ENCODE assay signal across 8 cellular contexts in the genomic region with DNA sequence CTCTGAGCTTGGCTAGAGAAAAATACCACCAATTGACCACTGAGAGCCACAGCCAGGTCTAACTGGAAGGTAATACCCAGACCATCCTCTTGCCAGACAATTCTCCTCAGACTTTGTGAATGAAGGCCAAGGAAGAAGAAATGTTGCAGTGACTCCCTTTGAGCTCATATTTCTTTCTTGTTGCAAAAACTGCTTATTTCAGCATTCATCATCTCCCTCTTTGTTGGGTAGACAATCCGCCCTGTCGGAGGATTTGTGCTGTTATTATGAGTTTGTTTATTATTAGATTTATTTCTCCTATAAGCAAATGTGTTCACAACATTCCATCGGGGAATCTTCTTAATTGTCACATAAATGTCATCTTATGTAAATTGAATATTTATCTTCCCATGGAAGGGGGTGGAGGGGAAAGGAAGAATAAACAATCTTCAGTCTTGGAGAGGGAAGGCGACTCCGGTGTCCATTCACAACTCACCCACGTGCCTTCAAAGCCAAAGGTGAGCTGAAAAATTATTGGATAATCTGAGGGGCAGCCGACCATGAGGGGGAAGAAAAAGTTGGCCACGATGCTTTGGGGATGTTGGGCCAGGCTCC. TPM values are rescaled to one million over a fixed set of nuclear protein-coding genes. Genes with fewer than 3 reads are reported as not detected.
A peak's percentile ranks its signal among the peaks of the same experiment; 100 is the strongest.
DNase-seq lines count a peak whose midpoint lies in the region; ATAC-seq and TF ChIP-seq lines count a peak whose summit lies in the region.

No MANE protein-coding gene starts in this region.

- H3K9me3 ChIP-seq in SU-DHL-6 (ENCODE audit: insufficient read depth, low read length): no peaks in the 10 kb centered on the region
- H3K9me3 ChIP-seq in gastrocnemius medialis: no peaks in the 10 kb centered on the region

- peak overlapping the region; percentile 96 for H3K4me3 Mint-ChIP-seq in GM23338

- H3K9me2 ChIP-seq in GM23338 (ENCODE audit: insufficient read depth): no peaks in the 10 kb centered on the region
- H3K9me2 ChIP-seq in SU-DHL-6 (replicated peaks; ENCODE audit: insufficient read depth, low read length): no peaks in the 10 kb centered on the region

- H3K36me3 ChIP-seq in GM23338 (ENCODE audit: insufficient read depth) (no peaks in the 10 kb centered on the region), SU-DHL-6 (ENCODE audit: low read length) (no peaks in the 10 kb centered on the region), gastrocnemius medialis (no peaks in the 10 kb centered on the region)

- peak overlapping the region; percentile 79 for H3K4me3 ChIP-seq in GM23338
- peak overlapping the region; percentile 86 for H3K4me3 ChIP-seq in SU-DHL-6 (ENCODE audit: insufficient read depth, low read length, poor library complexity, severe bottlenecking)
- H3K4me3 ChIP-seq in fibroblast of pulmonary artery (replicated peaks; ENCODE audit: low read depth, low read length): peak overlapping the region; percentile 82
- H3K4me3 ChIP-seq in gastrocnemius medialis: peak overlapping the region; percentile 71 to 78 (median 72)

- H4K20me1 ChIP-seq in GM23338 (replicated peaks; ENCODE audit: insufficient read depth) (peaks cover 1% of the 10 kb centered on the region; the same call in 1 of the 2 replicates), SU-DHL-6 (ENCODE audit: low read depth, low read length) (no peaks in the 10 kb centered on the region)

- H3K4me2 ChIP-seq in GM23338: peak overlapping the region; percentile 94
- peak overlapping the region; percentile 88 for H3K4me2 ChIP-seq in SU-DHL-6 (ENCODE audit: low read depth, low read length, poor library complexity, severe bottlenecking)

- H3K4me1 Mint-ChIP-seq in GM23338: peaks cover 26% of the 10 kb centered on the region

- no peaks in the 10 kb centered on the region for H3K36me3 Mint-ChIP-seq in GM23338 (ENCODE audit: low read depth)

- H3K27ac Mint-ChIP-seq in GM23338: peak overlapping the region; percentile 93

- H3K79me2 ChIP-seq in GM23338 (replicated peaks; ENCODE audit: insufficient read depth) (peaks cover 21% of the 10 kb centered on the region), SU-DHL-6 (ENCODE audit: insufficient read depth, low read length) (peaks cover 19% of the 10 kb centered on the region)

- peaks cover 22% of the 10 kb centered on the region for H3K4me1 ChIP-seq in GM23338 (ENCODE audit: insufficient read depth)
- peaks cover 15 to 18% of the 10 kb centered on the region in 2 donors for H3K4me1 ChIP-seq in gastrocnemius medialis

- intact Hi-C loops in gastrocnemius medialis (cut with DNase I; ENCODE audit: low total_unique reads): no loop called here

- peak overlapping the region; percentile 100 for H3K27ac ChIP-seq in GM23338 (ENCODE audit: low read depth)
- no peak overlapping the region for H3K27ac ChIP-seq in SU-DHL-6 (ENCODE audit: low read depth, low read length)
- peak overlapping the region; percentile 93 to 97 (median 96) for H3K27ac ChIP-seq in gastrocnemius medialis

- H3K27me3 ChIP-seq in GM23338 (ENCODE audit: insufficient read depth): no peaks in the 10 kb centered on the region
- H3K27me3 ChIP-seq in SU-DHL-6 (ENCODE audit: low read length): no peaks in the 10 kb centered on the region
- no peaks in the 10 kb centered on the region for H3K27me3 ChIP-seq in gastrocnemius medialis

- no peak for DNase-seq in GM23338 (ENCODE audit: low spot score)
- DNase-seq in fibroblast of pulmonary artery (ENCODE audit: low read depth): no peak
- no peak for DNase-seq in gastrocnemius medialis
- no peak for DNase-seq in NCI-H345 treated with DMSO at 0.1 percent for 48 hours (lab: John Stamatoyannopoulos, UW; ENCODE audit: unreplicated experiment)
- DNase-seq in NCI-H2227 treated with DMSO at 0.1 percent for 48 hours (lab: John Stamatoyannopoulos, UW): no peak
- no peak for DNase-seq in omental fat pad (ENCODE audit: low spot score)
- DNase-seq in NCI-H748 treated with DMSO at 0.1 percent for 48 hours (lab: John Stamatoyannopoulos, UW): no peak

- TF ChIP-seq POLR2A in gastrocnemius medialis (IDR thresholded peaks at IDR 0.05): no peak

- peaks cover 15% of the 10 kb centered on the region for H3K27me3 Mint-ChIP-seq in GM23338 (ENCODE audit: insufficient read depth, low read depth, poor library complexity)

- ATAC-seq in GM23338 (no peak), gastrocnemius medialis (no peak), omental fat pad (ENCODE audit: low FRiP score) (no peak)

- no peak for TF ChIP-seq CTCF in GM23338 (conservative IDR thresholded peaks at IDR 0.05; ENCODE audit: low read depth in 2 of 2)
- TF ChIP-seq CTCF in SU-DHL-6 (IDR thresholded peaks at IDR 0.05; ENCODE audit: insufficient read depth, low read length, poor library complexity, severe bottlenecking): no peak
- TF ChIP-seq CTCF in fibroblast of pulmonary artery (IDR thresholded peaks at IDR 0.05; ENCODE audit: low read length, missing control alignments): no peak
- no peak for TF ChIP-seq CTCF in gastrocnemius medialis (IDR thresholded peaks at IDR 0.05 in 4 of 5, conservative IDR thresholded peaks at IDR 0.05 in 1 of 5)
- TF ChIP-seq CTCF in omental fat pad (IDR thresholded peaks at IDR 0.05): no peak

- in situ Hi-C loops in gastrocnemius medialis (cut with MboI; ENCODE audit: low sequenced_read_pairs in 4 of 4): loop anchor here (10.0 to 25.0 kb wide), 2 partner anchors 51 to 111 kb away; a partner anchor contains a TSS

- H2AFZ ChIP-seq in GM23338: no peak overlapping the region; the same call in 1 of the 2 replicates
- H2AFZ ChIP-seq in SU-DHL-6 (ENCODE audit: low read depth, low read length, severe bottlenecking): peak overlapping the region; percentile 85

- no peaks in the 10 kb centered on the region for H3K9me3 Mint-ChIP-seq in GM23338

- peak overlapping the region; percentile 95 for H3K9ac ChIP-seq in SU-DHL-6 (ENCODE audit: low read length)

- H3F3A ChIP-seq in GM23338 (replicated peaks; ENCODE audit: low read depth) (peaks cover 27% of the 10 kb centered on the region), SU-DHL-6 (ENCODE audit: insufficient read depth) (peaks cover 28% of the 10 kb centered on the region)

TF ChIP-seq in GM23338, 12 proteins besides CTCF, POLR2A, EP300 and RAD21:
- no peak for TF ChIP-seq ZNF331 (CRISPR knock-in tag; IDR thresholded peaks at IDR 0.05; ENCODE audit: low read depth)
TF ChIP-seq in GM23338: peak in this region for 0.

RNA-seq across cellular contexts. Expression of a gene that starts 1.8 kb away (rescaled TPM):
- total RNA-seq in GM23338 (2014; rRNA removed; shearing (Covaris generic)): 31.9 and 40.8 TPM in 2 replicates
- 15.9 and 16.2 TPM in 2 replicates for polyA plus RNA-seq in GM23338 (2016; fragmentation: Nextera tagmentation; extraction: Ambion mirVana)
- total RNA-seq in gastrocnemius medialis: 10 to 100 TPM; 17.3 to 44.5 (median 19.8) TPM
- total RNA-seq in omental fat pad: 10 to 100 TPM; 17.8 to 72.7 (median 33.8) TPM
